ENCODE assay signal across 1 cellular context in genomic region chr7:539731-540411, GRCh38.
TF ChIP-seq lines count a peak whose summit lies in the region.

No MANE protein-coding gene starts in this region.

TF ChIP-seq in HepG2, 621 proteins besides CTCF, POLR2A, EP300 and RAD21 (continued from another document and continues in another):
- TF ChIP-seq, protein P1, sequence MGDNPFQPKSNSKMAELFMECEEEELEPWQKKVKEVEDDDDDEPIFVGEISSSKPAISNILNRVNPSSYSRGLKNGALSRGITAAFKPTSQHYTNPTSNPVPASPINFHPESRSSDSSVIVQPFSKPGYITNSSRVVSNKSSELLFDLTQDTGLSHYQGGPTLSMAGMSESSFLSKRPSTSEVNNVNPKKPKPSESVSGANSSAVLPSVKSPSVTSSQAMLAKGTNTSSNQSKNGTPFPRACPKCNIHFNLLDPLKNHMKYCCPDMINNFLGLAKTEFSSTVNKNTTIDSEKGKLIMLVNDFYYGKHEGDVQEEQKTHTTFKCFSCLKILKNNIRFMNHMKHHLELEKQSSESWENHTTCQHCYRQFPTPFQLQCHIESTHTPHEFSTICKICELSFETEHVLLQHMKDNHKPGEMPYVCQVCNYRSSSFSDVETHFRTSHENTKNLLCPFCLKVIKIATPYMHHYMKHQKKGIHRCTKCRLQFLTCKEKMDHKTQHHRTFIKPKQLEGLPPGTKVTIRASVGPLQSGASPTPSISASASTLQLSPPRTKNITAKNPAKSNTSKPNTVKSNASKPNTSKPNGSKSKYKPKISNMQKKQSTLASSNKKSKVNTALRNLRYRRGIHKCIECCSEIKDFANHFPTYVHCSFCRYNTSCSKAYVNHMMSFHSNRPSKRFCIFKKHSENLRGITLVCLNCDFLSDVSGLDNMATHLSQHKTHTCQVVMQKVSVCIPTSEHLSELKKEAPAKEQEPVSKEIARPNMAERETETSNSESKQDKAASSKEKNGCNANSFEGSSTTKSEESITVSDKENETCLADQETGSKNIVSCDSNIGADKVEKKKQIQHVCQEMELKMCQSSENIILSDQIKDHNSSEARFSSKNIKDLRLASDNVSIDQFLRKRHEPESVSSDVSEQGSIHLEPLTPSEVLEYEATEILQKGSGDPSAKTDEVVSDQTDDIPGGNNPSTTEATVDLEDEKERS (CRISPR knock-in tag; IDR thresholded peaks at IDR 0.05), result no peak
- TF ChIP-seq AHDC1 (CRISPR knock-in tag; IDR thresholded peaks at IDR 0.05; ENCODE audit: borderline replicate concordance) (no peak), BRF2 (CRISPR knock-in tag; IDR thresholded peaks at IDR 0.05) (no peak), SOX13 (IDR thresholded peaks at IDR 0.05) (no peak), SOX13 (CRISPR knock-in tag; conservative IDR thresholded peaks at IDR 0.05 in 1 of 2, IDR thresholded peaks at IDR 0.05 in 1 of 2) (0 out of 4 replicates have a peak, but pooled peaks of 1 of the 2 experiments have one; percentile 14), ATRX (CRISPR knock-in tag; IDR thresholded peaks at IDR 0.05; ENCODE audit: borderline replicate concordance) (no peak), ZNF713 (CRISPR knock-in tag; IDR thresholded peaks at IDR 0.05) (no peak), ZFYVE20 (CRISPR knock-in tag; IDR thresholded peaks at IDR 0.05; ENCODE audit: borderline replicate concordance, low read depth) (no peak), ZNF33A (CRISPR knock-in tag; IDR thresholded peaks at IDR 0.05; ENCODE audit: borderline replicate concordance) (no peak), FOSL2 (CRISPR knock-in tag; IDR thresholded peaks at IDR 0.05) (peak; percentile 40), SKI (IDR thresholded peaks at IDR 0.05; ENCODE audit: partially characterized antibody) (no peak), REL (CRISPR knock-in tag; conservative IDR thresholded peaks at IDR 0.05) (no peak), ZFX (CRISPR knock-in tag; IDR thresholded peaks at IDR 0.05; ENCODE audit: low read depth) (peak; percentile 46; the same call in 1 of the 2 replicates), NKX3-1 (CRISPR knock-in tag; IDR thresholded peaks at IDR 0.05) (no peak), KDM3A (CRISPR knock-in tag; IDR thresholded peaks at IDR 0.05; ENCODE audit: low read depth) (no peak), HES4 (CRISPR knock-in tag; IDR thresholded peaks at IDR 0.05; ENCODE audit: borderline replicate concordance) (no peak), SCMH1 (CRISPR knock-in tag; IDR thresholded peaks at IDR 0.05; ENCODE audit: borderline replicate concordance) (no peak), ZNF672 (CRISPR knock-in tag; IDR thresholded peaks at IDR 0.05) (no peak), ELF4 (CRISPR knock-in tag; IDR thresholded peaks at IDR 0.05; ENCODE audit: borderline replicate concordance) (no peak), ZNF720 (CRISPR knock-in tag; IDR thresholded peaks at IDR 0.05) (no peak), ZKSCAN8 (CRISPR knock-in tag; IDR thresholded peaks at IDR 0.05; ENCODE audit: borderline replicate concordance) (no peak), HDAC1 (CRISPR knock-in tag; IDR thresholded peaks at IDR 0.05) (no peak), ZNF776 (CRISPR knock-in tag; IDR thresholded peaks at IDR 0.05) (no peak), REST (IDR thresholded peaks at IDR 0.05; ENCODE audit: borderline replicate concordance in 1 of 2, low read depth in 1 of 2, low read length in 2 of 2) (no peak)
- TF ChIP-seq, protein P2, sequence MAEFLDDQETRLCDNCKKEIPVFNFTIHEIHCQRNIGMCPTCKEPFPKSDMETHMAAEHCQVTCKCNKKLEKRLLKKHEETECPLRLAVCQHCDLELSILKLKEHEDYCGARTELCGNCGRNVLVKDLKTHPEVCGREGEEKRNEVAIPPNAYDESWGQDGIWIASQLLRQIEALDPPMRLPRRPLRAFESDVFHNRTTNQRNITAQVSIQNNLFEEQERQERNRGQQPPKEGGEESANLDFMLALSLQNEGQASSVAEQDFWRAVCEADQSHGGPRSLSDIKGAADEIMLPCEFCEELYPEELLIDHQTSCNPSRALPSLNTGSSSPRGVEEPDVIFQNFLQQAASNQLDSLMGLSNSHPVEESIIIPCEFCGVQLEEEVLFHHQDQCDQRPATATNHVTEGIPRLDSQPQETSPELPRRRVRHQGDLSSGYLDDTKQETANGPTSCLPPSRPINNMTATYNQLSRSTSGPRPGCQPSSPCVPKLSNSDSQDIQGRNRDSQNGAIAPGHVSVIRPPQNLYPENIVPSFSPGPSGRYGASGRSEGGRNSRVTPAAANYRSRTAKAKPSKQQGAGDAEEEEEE (CRISPR knock-in tag; IDR thresholded peaks at IDR 0.05; ENCODE audit: borderline replicate concordance), result no peak
- TF ChIP-seq, protein P3, sequence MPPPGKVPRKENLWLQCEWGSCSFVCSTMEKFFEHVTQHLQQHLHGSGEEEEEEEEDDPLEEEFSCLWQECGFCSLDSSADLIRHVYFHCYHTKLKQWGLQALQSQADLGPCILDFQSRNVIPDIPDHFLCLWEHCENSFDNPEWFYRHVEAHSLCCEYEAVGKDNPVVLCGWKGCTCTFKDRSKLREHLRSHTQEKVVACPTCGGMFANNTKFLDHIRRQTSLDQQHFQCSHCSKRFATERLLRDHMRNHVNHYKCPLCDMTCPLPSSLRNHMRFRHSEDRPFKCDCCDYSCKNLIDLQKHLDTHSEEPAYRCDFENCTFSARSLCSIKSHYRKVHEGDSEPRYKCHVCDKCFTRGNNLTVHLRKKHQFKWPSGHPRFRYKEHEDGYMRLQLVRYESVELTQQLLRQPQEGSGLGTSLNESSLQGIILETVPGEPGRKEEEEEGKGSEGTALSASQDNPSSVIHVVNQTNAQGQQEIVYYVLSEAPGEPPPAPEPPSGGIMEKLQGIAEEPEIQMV (CRISPR knock-in tag; IDR thresholded peaks at IDR 0.05; ENCODE audit: low read depth), result no peak
- TF ChIP-seq, protein P4, sequence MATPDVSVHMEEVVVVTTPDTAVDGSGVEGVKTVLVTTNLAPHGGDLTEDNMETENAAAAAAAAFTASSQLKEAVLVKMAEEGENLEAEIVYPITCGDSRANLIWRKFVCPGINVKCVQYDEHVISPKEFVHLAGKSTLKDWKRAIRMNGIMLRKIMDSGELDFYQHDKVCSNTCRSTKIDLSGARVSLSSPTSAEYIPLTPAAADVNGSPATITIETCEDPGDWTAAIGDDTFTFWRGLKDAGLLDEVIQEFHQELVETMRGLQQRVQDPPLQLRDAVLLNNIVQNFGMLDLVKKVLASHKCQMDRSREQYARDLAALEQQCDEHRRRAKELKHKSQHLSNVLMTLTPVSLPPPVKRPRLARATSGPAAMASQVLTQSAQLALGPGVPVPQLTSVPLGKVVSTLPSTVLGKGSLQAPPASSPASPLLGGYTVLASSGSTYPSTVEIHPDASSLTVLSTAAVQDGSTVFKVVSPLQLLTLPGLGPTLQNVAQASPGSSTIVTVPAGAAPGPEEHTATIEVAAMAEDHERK (CRISPR knock-in tag; IDR thresholded peaks at IDR 0.05; ENCODE audit: low read depth), result no peak
- TF ChIP-seq, protein P5, sequence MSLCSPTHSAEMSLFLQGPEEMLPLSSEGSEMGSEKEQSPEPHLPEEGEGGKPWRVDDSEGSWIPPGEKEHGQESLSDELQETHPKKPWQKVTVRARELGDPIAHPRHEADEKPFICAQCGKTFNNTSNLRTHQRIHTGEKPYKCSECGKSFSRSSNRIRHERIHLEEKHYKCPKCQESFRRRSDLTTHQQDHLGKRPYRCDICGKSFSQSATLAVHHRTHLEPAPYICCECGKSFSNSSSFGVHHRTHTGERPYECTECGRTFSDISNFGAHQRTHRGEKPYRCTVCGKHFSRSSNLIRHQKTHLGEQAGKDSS (CRISPR knock-in tag; IDR thresholded peaks at IDR 0.05; ENCODE audit: borderline replicate concordance, low read depth), result no peak
- TF ChIP-seq, protein P6, sequence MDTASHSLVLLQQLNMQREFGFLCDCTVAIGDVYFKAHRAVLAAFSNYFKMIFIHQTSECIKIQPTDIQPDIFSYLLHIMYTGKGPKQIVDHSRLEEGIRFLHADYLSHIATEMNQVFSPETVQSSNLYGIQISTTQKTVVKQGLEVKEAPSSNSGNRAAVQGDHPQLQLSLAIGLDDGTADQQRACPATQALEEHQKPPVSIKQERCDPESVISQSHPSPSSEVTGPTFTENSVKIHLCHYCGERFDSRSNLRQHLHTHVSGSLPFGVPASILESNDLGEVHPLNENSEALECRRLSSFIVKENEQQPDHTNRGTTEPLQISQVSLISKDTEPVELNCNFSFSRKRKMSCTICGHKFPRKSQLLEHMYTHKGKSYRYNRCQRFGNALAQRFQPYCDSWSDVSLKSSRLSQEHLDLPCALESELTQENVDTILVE (CRISPR knock-in tag; IDR thresholded peaks at IDR 0.05), result 0 out of 2 replicates have a peak, but pooled peaks have one; percentile 35
